ENCODE assay signal across 8 cellular contexts in genomic region chr21:32499249-32500055, GRCh38.
DNase-seq lines count a peak whose midpoint lies in the region; ATAC-seq and TF ChIP-seq lines count a peak whose summit lies in the region.
"Had no signal": no experiment of that assay in that cellular context is flagged by ENCODE, and none has a peak within 500 bp of the region (broad histone marks: within the 10 kb centered on the region; RNA-seq: fewer than 3 reads in every experiment).

No MANE protein-coding gene starts in this region.

- ATAC-seq in thoracic aorta (ENCODE audit: insufficient number of reproducible peaks, low FRiP score, low read depth) (no peak), HG02571 (IDR thresholded peaks at IDR 0.05; ENCODE audit: unreplicated experiment) (no peak)
- ATAC-seq: upper lobe of right lung had no signal

- DNase-seq in M059J (ENCODE audit: low read depth) = peak; percentile 91
- DNase-seq in dedifferentiated amniotic fluid mesenchymal stem cell (ENCODE audit: extremely low spot score) = peak; percentile 53
- DNase-seq in kidney glomerular epithelial cell (lab: John Stamatoyannopoulos, UW) = peak; percentile 18
- DNase-seq in thoracic aorta (ENCODE audit: low spot score) = no peak
- DNase-seq in activated CD4-positive, alpha-beta T cell treated with anti-CD3 and anti-CD28 coated beads, Interleukin-2, amount 50 U/mL, for 4 hours = no peak
- no peak for DNase-seq in NCI-H1417 (lab: John Stamatoyannopoulos, UW)
- DNase-seq: upper lobe of right lung had no signal

- peak overlapping the region; percentile 11 to 57 for H3K27ac ChIP-seq in thoracic aorta
- H3K27ac ChIP-seq: upper lobe of right lung had no signal

- H3K27me3 ChIP-seq in thoracic aorta (replicated peaks; ENCODE audit: insufficient read depth) = no peaks in the 10 kb centered on the region
- H3K27me3 ChIP-seq: upper lobe of right lung had no signal

- H3K4me3 ChIP-seq in thoracic aorta = no peak overlapping the region
- H3K4me3 ChIP-seq: upper lobe of right lung had no signal

- H3K4me1 ChIP-seq in thoracic aorta (ENCODE audit: control insufficient read depth in 1 of 2, low read depth in 2 of 2) = peaks cover 34 to 58% of the 10 kb centered on the region in 2 donors

- peaks cover 21% of the 10 kb centered on the region for H3K36me3 ChIP-seq in thoracic aorta

- H3K9me3 ChIP-seq in thoracic aorta = no peaks in the 10 kb centered on the region
- H3K9me3 ChIP-seq: upper lobe of right lung had no signal

- TF ChIP-seq CTCF in thoracic aorta (IDR thresholded peaks at IDR 0.05) = no peak

Comparison
In these comparisons a context has a peak if more than half of its experiments do, and no peak if none do; other contexts are left out.
1. DNase-seq: peak in M059J (single experiment), dedifferentiated amniotic fluid mesenchymal stem cell (single experiment) and kidney glomerular epithelial cell (single experiment); none in thoracic aorta (single experiment), activated CD4-positive, alpha-beta T cell treated with anti-CD3 and anti-CD28 coated beads, Interleukin-2, amount 50 U/mL, for 4 hours (0 of 2) and NCI-H1417 (0 of 3).